In the genomic region with DNA sequence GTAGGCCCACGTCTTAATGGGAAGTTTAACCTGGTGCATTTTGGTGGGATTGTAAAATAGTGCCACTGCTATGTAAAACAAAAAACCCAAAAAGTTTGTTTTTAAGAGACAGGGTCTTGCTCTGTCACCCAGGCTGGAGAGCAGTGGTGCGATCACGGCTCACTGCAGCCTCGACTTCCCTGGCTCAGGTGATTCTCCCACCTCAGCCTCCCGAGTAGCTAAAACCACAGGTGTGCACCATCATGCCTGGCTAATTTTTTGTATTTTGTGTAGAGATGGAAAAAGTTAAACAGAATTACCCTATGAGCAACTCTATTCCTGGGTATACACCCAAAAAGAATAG, we compare ENCODE assay signal across 1 cellular context.
TF ChIP-seq lines count a peak whose summit lies in the region.

No MANE protein-coding gene starts in this region.

TF ChIP-seq in H1, 55 proteins besides CTCF, POLR2A, EP300 and RAD21:
- no peak for TF ChIP-seq CREB1 (IDR thresholded peaks at IDR 0.05)
- no peak for TF ChIP-seq POLR2AphosphoS5 (IDR thresholded peaks at IDR 0.05; ENCODE audit: low read depth, low read length)
